Comparison of ENCODE assay signal across 1 cellular context in genomic region chr3:94004301-94004910, GRCh38.
TF ChIP-seq lines count a peak whose summit lies in the region.

No MANE protein-coding gene starts in this region.

TF ChIP-seq in GM23338, 12 proteins besides CTCF, POLR2A, EP300 and RAD21 (continued from another document):
- no peak for TF ChIP-seq ZNF462 (CRISPR knock-in tag; IDR thresholded peaks at IDR 0.05)
- no peak for TF ChIP-seq REST (IDR thresholded peaks at IDR 0.05; ENCODE audit: unreplicated experiment)
- TF ChIP-seq ETS1 (IDR thresholded peaks at IDR 0.05): no peak
- TF ChIP-seq STAT1 (IDR thresholded peaks at IDR 0.05; ENCODE audit: unreplicated experiment): no peak
TF ChIP-seq in GM23338: peak in this region for 0.
